ENCODE assay signal across 1 cellular context in genomic region chr13:88472316-88472715, GRCh38.
TF ChIP-seq lines count a peak whose summit lies in the region.

No MANE protein-coding gene starts in this region.

TF ChIP-seq in GM12878, 131 proteins besides CTCF, POLR2A, EP300 and RAD21 (continued from another document):
- no peak for TF ChIP-seq ZBTB11 (CRISPR knock-in tag; IDR thresholded peaks at IDR 0.05)
- TF ChIP-seq HDAC2 (IDR thresholded peaks at IDR 0.05) = no peak
- no peak for TF ChIP-seq PBX3 (IDR thresholded peaks at IDR 0.05; ENCODE audit: insufficient replicate concordance, low read depth, low read length)
- peak; percentile 53 for TF ChIP-seq MEF2B (IDR thresholded peaks at IDR 0.05; ENCODE audit: partially characterized antibody, poor library complexity, severe bottlenecking)
- no peak for TF ChIP-seq MEF2A (IDR thresholded peaks at IDR 0.05; ENCODE audit: insufficient read depth, low read depth, low read length)
- no peak for TF ChIP-seq ZBED1 (IDR thresholded peaks at IDR 0.05; ENCODE audit: borderline replicate concordance)
- TF ChIP-seq SMAD1 (IDR thresholded peaks at IDR 0.05; ENCODE audit: low read depth, partially characterized antibody) = no peak
- TF ChIP-seq ZNF274 (IDR thresholded peaks at IDR 0.05; ENCODE audit: insufficient read depth, insufficient read length) = no peak
- no peak for TF ChIP-seq MXI1 (IDR thresholded peaks at IDR 0.05; ENCODE audit: low read depth, low read length)
- TF ChIP-seq BCLAF1 (IDR thresholded peaks at IDR 0.05) = no peak
- TF ChIP-seq TCF12 (IDR thresholded peaks at IDR 0.05; ENCODE audit: low read depth, low read length) = no peak
- TF ChIP-seq TCF7 (IDR thresholded peaks at IDR 0.05; ENCODE audit: borderline replicate concordance) = no peak
- no peak for TF ChIP-seq HDGF (IDR thresholded peaks at IDR 0.05)
- TF ChIP-seq MTA2 (IDR thresholded peaks at IDR 0.05; ENCODE audit: low read depth) = peak; percentile 14; the same call in 1 of the 2 replicates
- no peak for TF ChIP-seq RB1 (IDR thresholded peaks at IDR 0.05; ENCODE audit: borderline replicate concordance)
- peak; percentile 74 for TF ChIP-seq JUNB (IDR thresholded peaks at IDR 0.05)
- 0 out of 2 replicates have a peak, but pooled peaks have one; percentile 20 for TF ChIP-seq ATF7 (IDR thresholded peaks at IDR 0.05; ENCODE audit: low read depth)
- TF ChIP-seq CEBPZ (IDR thresholded peaks at IDR 0.05; ENCODE audit: low read depth, low read length) = no peak
- peak; percentile 59 for TF ChIP-seq ATF2 (IDR thresholded peaks at IDR 0.05; ENCODE audit: low read length)
- peak; percentile 56; the same call in 1 of the 2 replicates for TF ChIP-seq ZNF217 (IDR thresholded peaks at IDR 0.05)
- TF ChIP-seq ZSCAN29 (IDR thresholded peaks at IDR 0.05) = no peak
- no peak for TF ChIP-seq NKRF (conservative IDR thresholded peaks at IDR 0.05)
- TF ChIP-seq NFIC (IDR thresholded peaks at IDR 0.05; ENCODE audit: low read depth, low read length) = peak; percentile 73; the same call in 1 of the 2 replicates
